Comparison of ENCODE assay signal across 34 cellular contexts in genomic region chr17:57706761-57707160, GRCh38. TPM values are rescaled to one million over a fixed set of nuclear protein-coding genes. Genes with fewer than 3 reads are reported as not detected.
DNase-seq lines count a peak whose midpoint lies in the region; ATAC-seq, FAIRE-seq and TF ChIP-seq lines count a peak whose summit lies in the region.
"Had no signal": no experiment of that assay in that cellular context is flagged by ENCODE, and none has a peak within 500 bp of the region (broad histone marks: within the 10 kb centered on the region; RNA-seq: fewer than 3 reads in every experiment).

No MANE protein-coding gene starts in this region.

- H3K4me3 ChIP-seq in bronchial epithelial cell (ENCODE audit: low read depth, low read length), result no peak overlapping the region
- no peak overlapping the region for H3K4me3 ChIP-seq in neural cell (ENCODE audit: low read length)
- H3K4me3 ChIP-seq: esophagus muscularis mucosa, skin epidermis, upper lobe of right lung had no signal

- no peaks in the 10 kb centered on the region for H3F3A ChIP-seq in neural cell (ENCODE audit: insufficient read depth, low read length, poor library complexity, severe bottlenecking)

- H3K27me3 ChIP-seq in bronchial epithelial cell (ENCODE audit: control insufficient read depth, insufficient read depth, low read length) (peaks cover 8% of the 10 kb centered on the region), neural cell (ENCODE audit: insufficient read depth, low read depth, low read length) (no peaks in the 10 kb centered on the region)
- H3K27me3 ChIP-seq: esophagus muscularis mucosa, upper lobe of right lung had no signal

- no peak overlapping the region for H2AFZ ChIP-seq in neural cell (ENCODE audit: low read depth, low read length)

- H3K9me3 ChIP-seq in neural cell (ENCODE audit: low read length), result no peaks in the 10 kb centered on the region
- H3K9me3 ChIP-seq: esophagus muscularis mucosa, upper lobe of right lung had no signal

- H3K9me2 ChIP-seq in neural cell (ENCODE audit: insufficient read depth, low read length), result no peaks in the 10 kb centered on the region

- no peak for TF ChIP-seq RAD21 in neural cell (conservative IDR thresholded peaks at IDR 0.05)

- H3K36me3 ChIP-seq in bronchial epithelial cell (ENCODE audit: control insufficient read depth, insufficient read depth, low read length) (no peaks in the 10 kb centered on the region), neural cell (ENCODE audit: insufficient read depth, low read length) (no peaks in the 10 kb centered on the region)
- H3K36me3 ChIP-seq: esophagus muscularis mucosa, upper lobe of right lung had no signal

- FAIRE-seq in bronchial epithelial cell (lab: Jason Lieb, UNC), result peak; percentile 13
- FAIRE-seq: astrocyte, endometrium, GM18507, GM19239, islet of Langerhans had no signal

- TF ChIP-seq CTCF in bronchial epithelial cell (IDR thresholded peaks at IDR 0.05; ENCODE audit: insufficient read depth, low read length, severe bottlenecking), result no peak
- no peak for TF ChIP-seq CTCF in neural cell (IDR thresholded peaks at IDR 0.05; ENCODE audit: poor library complexity, severe bottlenecking)

- no peak for TF ChIP-seq EP300 in neural cell (conservative IDR thresholded peaks at IDR 0.05; ENCODE audit: poor library complexity, severe bottlenecking)

- H3K9ac ChIP-seq in neural cell (ENCODE audit: low read length), result no peak overlapping the region

- no peak for ATAC-seq in GM21723 (IDR thresholded peaks at IDR 0.05; ENCODE audit: unreplicated experiment)
- ATAC-seq: naive thymus-derived CD4-positive, alpha-beta T cell; Right ventricle myocardium inferior; stimulated activated naive B cell treated with anti-CD40 and anti-IgM and Interleukin-4, amounts not matched to agents 10 μg/mL and 1 μg/mL and 100 μg/mL, for 72 hours had no signal

- H3K79me2 ChIP-seq in neural cell (replicated peaks; ENCODE audit: insufficient read depth, low read length), result no peaks in the 10 kb centered on the region

- H3K4me2 ChIP-seq in neural cell (ENCODE audit: low read length), result peak overlapping the region; percentile 24

- DNase-seq in DMS79 treated with DMSO at 0.1 percent for 48 hours (lab: John Stamatoyannopoulos, UW) (peak; percentile 41), DMS79 (lab: John Stamatoyannopoulos, UW) (no peak), DMS53 (lab: John Stamatoyannopoulos, UW) (peak; percentile 81), bronchial epithelial cell (ENCODE audit: low read depth) (no peak), NCI-H2081 treated with DMSO at 0.1 percent for 48 hours (lab: John Stamatoyannopoulos, UW) (no peak), cerebellar cortex (ENCODE audit: low spot score) (no peak)
- DNase-seq: activated CD4-positive, alpha-beta T cell treated with anti-CD3 and anti-CD28 coated beads for 48 hours; activated gamma-delta T cell treated with Interleukin-2 at 50 U/mL for 16 hours; activated T-cell treated with anti-CD3 and anti-CD28 coated beads, Interleukin-2, amount 50 U/mL, for 1 hour; cortex of kidney; foreskin fibroblast; midbrain; NCI-H526; stimulated activated naive B cell treated with anti-CD40 and anti-IgM and Interleukin-4, amounts not matched to agents 10 μg/mL and 1 μg/mL and 100 μg/mL, for 72 hours; upper lobe of right lung had no signal

- no peak overlapping the region for H3K27ac ChIP-seq in neural cell (ENCODE audit: low read length)
- H3K27ac ChIP-seq: 22Rv1, esophagus muscularis mucosa, upper lobe of right lung, VCaP had no signal

- H4K20me1 ChIP-seq in neural cell (ENCODE audit: insufficient read depth), result no peaks in the 10 kb centered on the region

TF ChIP-seq in neural cell, 6 proteins besides CTCF, POLR2A, EP300 and RAD21:
- no peak for TF ChIP-seq MXI1 (conservative IDR thresholded peaks at IDR 0.05; ENCODE audit: poor library complexity, severe bottlenecking)
- TF ChIP-seq SMC3 (conservative IDR thresholded peaks at IDR 0.05; ENCODE audit: poor library complexity), result no peak
- no peak for TF ChIP-seq EZH2 (IDR thresholded peaks at IDR 0.05; ENCODE audit: borderline replicate concordance, insufficient read depth, low read length, poor library complexity, severe bottlenecking)
TF ChIP-seq in neural cell: peak in this region for 0.

RNA-seq across cellular contexts. Expression of gene CCDC182, which starts 38.3 kb away (rescaled TPM):
- total RNA-seq in bronchial epithelial cell, result not detected in 2 replicates
- not detected in 2 replicates for polyA plus RNA-seq in neural cell
- polyA minus RNA-seq in neural cell, result not detected in 2 replicates
- total RNA-seq: activated CD8-positive, alpha-beta memory T cell treated with anti-CD3 and anti-CD28 coated beads for 36 hours; astrocyte; esophagus muscularis mucosa; H4; lower leg skin; naive thymus-derived CD4-positive, alpha-beta T cell; osteocyte; renal cortical epithelial cell; Right ventricle myocardium inferior; upper lobe of right lung had no signal
- polyA plus RNA-seq: IgD-negative memory B cell; naive thymus-derived CD4-positive, alpha-beta T cell had no signal

Comparison
In these comparisons a context has a peak if more than half of its experiments do, and no peak if none do; other contexts are left out.
1. DNase-seq: peak in DMS79 treated with DMSO at 0.1 percent for 48 hours (single experiment) and DMS53 (single experiment); none in DMS79 (single experiment), bronchial epithelial cell (single experiment), NCI-H2081 treated with DMSO at 0.1 percent for 48 hours (single experiment) and cerebellar cortex (single experiment).